In genomic region chr7:97016392-97017196, GRCh38 we compare ENCODE assay signal across 9 cellular contexts. TPM values are rescaled to one million over a fixed set of nuclear protein-coding genes. Genes with fewer than 3 reads are reported as not detected.
DNase-seq lines count a peak whose midpoint lies in the region; ATAC-seq, FAIRE-seq and TF ChIP-seq lines count a peak whose summit lies in the region.
"Had no signal": no experiment of that assay in that cellular context is flagged by ENCODE, and none has a peak within 500 bp of the region (broad histone marks: within the 10 kb centered on the region; RNA-seq: fewer than 3 reads in every experiment).

No MANE protein-coding gene starts in this region.

- H3K9me3 ChIP-seq in endothelial cell of umbilical vein (replicated peaks; ENCODE audit: control insufficient read depth, insufficient read depth, low read length): no peaks in the 10 kb centered on the region
- no peaks in the 10 kb centered on the region for H3K9me3 ChIP-seq in sigmoid colon

- TF ChIP-seq POLR2A in endothelial cell of umbilical vein (IDR thresholded peaks at IDR 0.05; ENCODE audit: low read depth, low read length): no peak
- TF ChIP-seq POLR2A in GM12891 (IDR thresholded peaks at IDR 0.05; ENCODE audit: low read depth, low read length): no peak
- no peak for TF ChIP-seq POLR2A in sigmoid colon (IDR thresholded peaks at IDR 0.05)

- H3K9me1 ChIP-seq in endothelial cell of umbilical vein (replicated peaks; ENCODE audit: control insufficient read depth, extremely low read depth, insufficient read depth, low read length): no peaks in the 10 kb centered on the region

- H3K79me2 ChIP-seq in endothelial cell of umbilical vein (ENCODE audit: control insufficient read depth, insufficient read depth, low read length): no peaks in the 10 kb centered on the region

- dilution Hi-C loops in endothelial cell of umbilical vein (cut with MboI; ENCODE audit: extremely low pct_ligation_motif_present, low sequenced_read_pairs): no loop called here

- no peak for TF ChIP-seq CTCF in endothelial cell of umbilical vein (IDR thresholded peaks at IDR 0.05; ENCODE audit: extremely low read depth in 1 of 2, insufficient read depth in 1 of 2, low read depth in 1 of 2, low read length in 2 of 2)
- no peak for TF ChIP-seq CTCF in sigmoid colon (IDR thresholded peaks at IDR 0.05)

- peak; percentile 97 for DNase-seq in NCI-H748 (lab: John Stamatoyannopoulos, UW; ENCODE audit: unreplicated experiment)
- DNase-seq in NCI-H748 treated with DMSO at 0.1 percent for 48 hours (lab: John Stamatoyannopoulos, UW): no peak
- DNase-seq in NCI-H524 (lab: John Stamatoyannopoulos, UW): peak; percentile 61 to 76
- DNase-seq in endothelial cell of umbilical vein (ENCODE audit: low read depth, low spot score): no peak
- DNase-seq in sciatic nerve (ENCODE audit: low spot score): no peak
- DNase-seq in NCI-H1048 (lab: John Stamatoyannopoulos, UW): no peak
- no peak for DNase-seq in GM12891 (ENCODE audit: insufficient read length, low spot score)
- no peak for DNase-seq in sigmoid colon

- no peak overlapping the region for H2AFZ ChIP-seq in endothelial cell of umbilical vein (ENCODE audit: low read depth, low read length)

- H3K27me3 ChIP-seq in endothelial cell of umbilical vein (ENCODE audit: control insufficient read depth in 2 of 2, insufficient read depth in 2 of 2, low read length in 2 of 2): peaks cover 96 to 98% of the 10 kb centered on the region in 2 experiments
- H3K27me3 ChIP-seq in sigmoid colon: peaks cover 57 to 100% (median 98%) of the 10 kb centered on the region in 3 donors

- H3K36me3 ChIP-seq in endothelial cell of umbilical vein (ENCODE audit: control insufficient read depth in 2 of 2, extremely low read depth in 1 of 2, insufficient read depth in 2 of 2, low read length in 2 of 2) (no peaks in the 10 kb centered on the region), sigmoid colon (no peaks in the 10 kb centered on the region)

- intact Hi-C loops in endothelial cell of umbilical vein (cut with micrococcal nuclease): loop anchor here (2.0 kb wide), 1 partner anchor 14 kb away; no protein-coding TSS in a partner anchor
- intact Hi-C loops in sciatic nerve (cut with DNase I): no loop called here
- intact Hi-C loops in sigmoid colon (cut with DNase I): no loop called here

- no peak overlapping the region for H3K9ac ChIP-seq in endothelial cell of umbilical vein (replicated peaks; ENCODE audit: extremely low read depth, insufficient read depth, low read length)

- no peaks in the 10 kb centered on the region for H3K4me1 ChIP-seq in endothelial cell of umbilical vein (ENCODE audit: control insufficient read depth, extremely low read depth, insufficient read depth, low read length)
- peaks cover 0 to 37% (median 31%) of the 10 kb centered on the region in 4 donors for H3K4me1 ChIP-seq in sigmoid colon

- ATAC-seq in sciatic nerve: peak; percentile 37

- H3K4me3 ChIP-seq in endothelial cell of umbilical vein (replicated peaks in 1 of 3; ENCODE audit: insufficient read depth in 1 of 3, low read depth in 1 of 3, low read length in 3 of 3) (no peak overlapping the region), sigmoid colon (no peak overlapping the region)

- FAIRE-seq in endothelial cell of umbilical vein (lab: Jason Lieb, UNC) (no peak), GM12891 (lab: Jason Lieb, UNC) (no peak)
- FAIRE-seq: frontal cortex had no signal

- TF ChIP-seq EP300 in sigmoid colon (IDR thresholded peaks at IDR 0.05): no peak

- BruUV-seq in endothelial cell of umbilical vein (replicated peaks; lab: Mats Ljungman, UMichigan): no TSS peak

- H3K27ac ChIP-seq in endothelial cell of umbilical vein (ENCODE audit: insufficient read depth, low read depth, low read length) (no peak overlapping the region), sigmoid colon (no peak overlapping the region)

- 2 to 5% methylated on average over 55 of the region's 55 CpGs for WGBS in sigmoid colon, 2 donors

- no peaks in the 10 kb centered on the region for H4K20me1 ChIP-seq in endothelial cell of umbilical vein (replicated peaks; ENCODE audit: control insufficient read depth, extremely low read depth, insufficient read depth, low read length)

- POLR2A ChIA-PET in endothelial cell of umbilical vein (lab: Charles Lee): no interaction called here

- CTCF ChIA-PET in endothelial cell of umbilical vein (lab: Charles Lee): interaction anchor here (7.4 kb wide), 1 partner anchor 10 kb away, joined by 48 read pairs; no protein-coding TSS in a partner anchor

- no peak overlapping the region for H3K4me2 ChIP-seq in endothelial cell of umbilical vein (ENCODE audit: insufficient read depth, low read length)

TF ChIP-seq in endothelial cell of umbilical vein, 7 proteins besides CTCF, POLR2A, EP300 and RAD21:
- TF ChIP-seq MYC (IDR thresholded peaks at IDR 0.05; ENCODE audit: low read depth, low read length) (no peak), EZH2 (IDR thresholded peaks at IDR 0.05; ENCODE audit: borderline replicate concordance, low read depth, low read length, severe bottlenecking) (peak; percentile 64)
TF ChIP-seq in endothelial cell of umbilical vein: peak in this region for 1.

TF ChIP-seq in GM12891, 5 proteins besides CTCF, POLR2A, EP300 and RAD21:
- TF ChIP-seq SPI1 (IDR thresholded peaks at IDR 0.05; ENCODE audit: low read depth, low read length): no peak
- no peak for TF ChIP-seq PAX5 (IDR thresholded peaks at IDR 0.05; ENCODE audit: insufficient read depth, low read length, severe bottlenecking)
- no peak for TF ChIP-seq POLR2AphosphoS5 (IDR thresholded peaks at IDR 0.05; ENCODE audit: low read depth, low read length)
- no peak for TF ChIP-seq POU2F2 (IDR thresholded peaks at IDR 0.05; ENCODE audit: low read depth, low read length)
- TF ChIP-seq TAF1 (IDR thresholded peaks at IDR 0.05; ENCODE audit: low read depth, low read length): no peak

RNA-seq across cellular contexts. Expression of gene DLX5, which starts 8.0 kb away (rescaled TPM):
- total RNA-seq in endothelial cell of umbilical vein: not detected in 2 replicates
- polyA plus RNA-seq in endothelial cell of umbilical vein: not detected in 2 replicates
- polyA plus RNA-seq in endothelial cell of umbilical vein (2011; cell fraction: cytosol; rRNA removed): not detected in 2 replicates
- polyA plus RNA-seq in endothelial cell of umbilical vein (2011; cell fraction: nucleus; rRNA removed): not detected in 2 replicates
- not detected in 2 replicates for polyA plus RNA-seq in endothelial cell of umbilical vein (2012)
- not detected in 2 replicates for polyA minus RNA-seq in endothelial cell of umbilical vein
- not detected for polyA minus RNA-seq in endothelial cell of umbilical vein (2011; cell fraction: cytosol; rRNA and poly(A)+ RNA removed)
- not detected in 2 replicates for polyA minus RNA-seq in endothelial cell of umbilical vein (2011; cell fraction: nucleus; rRNA and poly(A)+ RNA removed)
- total RNA-seq in sciatic nerve: 0.49 TPM
- not detected for polyA plus RNA-seq in GM12891 (2012; ENCODE audit: low read depth, missing spikeins)
- total RNA-seq in sigmoid colon: under 1 TPM in 2 of 4 donors, not detected in 2; 0.41 to 0.71 TPM
- polyA plus RNA-seq in sigmoid colon: under 1 TPM in 1 of 3 donors, not detected in 2; 0.10 TPM

RNA-seq across cellular contexts. Expression of gene DLX6, which starts 11.2 kb away (rescaled TPM):
- total RNA-seq in endothelial cell of umbilical vein (not detected in 2 replicates), sciatic nerve (not detected), sigmoid colon (under 1 TPM in 2 of 4 donors, not detected in 2; 0.14 to 0.16 TPM)
- polyA plus RNA-seq in endothelial cell of umbilical vein (not detected in 2 replicates), sigmoid colon (under 1 TPM in 1 of 3 donors, not detected in 2; 0.09 TPM)
- polyA plus RNA-seq in endothelial cell of umbilical vein (2011; cell fraction: cytosol; rRNA removed): not detected in 2 replicates
- polyA plus RNA-seq in endothelial cell of umbilical vein (2011; cell fraction: nucleus; rRNA removed): not detected in 2 replicates
- polyA plus RNA-seq in endothelial cell of umbilical vein (2012): not detected in 2 replicates
- not detected in 2 replicates for polyA minus RNA-seq in endothelial cell of umbilical vein
- polyA minus RNA-seq in endothelial cell of umbilical vein (2011; cell fraction: cytosol; rRNA and poly(A)+ RNA removed): not detected
- polyA minus RNA-seq in endothelial cell of umbilical vein (2011; cell fraction: nucleus; rRNA and poly(A)+ RNA removed): not detected in 2 replicates
- polyA plus RNA-seq in GM12891 (2012; ENCODE audit: low read depth, missing spikeins): not detected

Comparison
In these comparisons a context has a peak if more than half of its experiments do, and no peak if none do; other contexts are left out.
1. DNase-seq: peak in NCI-H748 (single experiment) and NCI-H524 (2 of 2); none in NCI-H748 treated with DMSO at 0.1 percent for 48 hours (single experiment), endothelial cell of umbilical vein (single experiment), sciatic nerve (single experiment), NCI-H1048 (single experiment), GM12891 (single experiment) and sigmoid colon (single experiment).